In the genomic region with DNA sequence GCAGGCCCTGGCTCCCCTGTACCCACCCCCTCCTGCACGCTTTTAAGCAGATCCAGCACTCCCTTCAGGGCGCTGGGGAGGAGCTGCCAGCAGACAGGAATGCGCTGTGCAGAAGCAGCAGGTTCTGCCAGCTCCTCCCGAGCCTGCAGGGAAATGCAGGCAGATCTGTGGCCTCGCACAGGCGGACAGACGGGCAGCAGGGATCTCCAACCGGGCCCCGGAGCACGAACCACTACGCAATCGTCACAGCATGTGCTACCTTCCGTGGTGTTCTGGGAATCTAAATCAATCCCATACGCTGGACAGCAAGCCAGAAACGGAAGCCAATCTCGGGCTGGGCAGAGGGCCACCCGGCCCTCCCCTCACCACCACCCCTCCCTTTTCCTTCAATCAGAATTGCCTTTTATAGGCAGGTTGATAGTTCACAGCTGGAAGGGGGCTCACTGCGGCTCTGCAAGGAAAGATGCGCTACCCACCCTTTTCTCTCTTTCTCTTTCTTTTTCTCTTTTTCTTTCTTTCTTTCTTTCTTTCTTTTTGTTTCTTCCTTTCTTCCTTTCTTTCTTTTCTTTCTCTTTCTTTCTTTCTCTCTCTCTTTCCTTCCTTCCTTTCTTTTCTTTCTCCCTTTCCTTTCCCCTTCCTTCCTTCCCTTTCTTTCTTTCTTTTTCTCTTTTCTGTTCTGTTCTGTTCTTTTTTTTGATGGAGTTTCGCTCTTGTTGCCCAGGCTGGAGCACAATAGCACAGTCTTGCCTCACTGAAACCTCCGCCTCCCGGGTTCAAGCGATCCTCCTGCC, we compare ENCODE assay signal across 8 cellular contexts.
DNase-seq lines count a peak whose midpoint lies in the region; ATAC-seq, FAIRE-seq and TF ChIP-seq lines count a peak whose summit lies in the region.

No MANE protein-coding gene starts in this region.

- no peak overlapping the region for H3K4ac ChIP-seq in trophoblast cell (ENCODE audit: low read depth, low read length)

- no peaks in the 10 kb centered on the region for H4K20me1 ChIP-seq in MM.1S (ENCODE audit: insufficient read depth, low read length)

- H3K14ac ChIP-seq in trophoblast cell (ENCODE audit: low read length), result no peak overlapping the region

- 44 to 66% (median 54%) methylated on average over 19 to 23 of the region's 23 CpGs for WGBS in adrenal gland, 4 donors
- 26 to 34% (median 29%) methylated on average over 16 to 23 of the region's 23 CpGs for WGBS in heart left ventricle, 4 donors
- no CpG with 5 or more reads among the region's 23 CpGs for WGBS in trophoblast cell (ENCODE audit: extremely low coverage, insufficient coverage, insufficient read length)

- H3K79me2 ChIP-seq in trophoblast cell (ENCODE audit: control insufficient read depth, insufficient read depth, low read length, poor library complexity) (peaks cover under 1% of the 10 kb centered on the region), MM.1S (ENCODE audit: low read length) (peaks cover 34% of the 10 kb centered on the region)

- no peak overlapping the region for H3K18ac ChIP-seq in trophoblast cell (ENCODE audit: low read length)

- peaks cover 11% of the 10 kb centered on the region for H3K79me1 ChIP-seq in trophoblast cell (ENCODE audit: low read length)

- no peak for TF ChIP-seq CTCF in Calu3 (IDR thresholded peaks at IDR 0.05; ENCODE audit: unreplicated experiment)
- TF ChIP-seq CTCF in adrenal gland (IDR thresholded peaks at IDR 0.05), result no peak
- peak in 1 of 12 donors; percentile 8 for TF ChIP-seq CTCF in heart left ventricle (IDR thresholded peaks at IDR 0.05)
- no peak for TF ChIP-seq CTCF in MM.1S (IDR thresholded peaks at IDR 0.05; ENCODE audit: low read length)

- peak overlapping the region; percentile 39 for H2BK120ac ChIP-seq in trophoblast cell (ENCODE audit: insufficient read depth, low read length, poor library complexity)

- H3K27me3 ChIP-seq in adrenal gland (no peaks in the 10 kb centered on the region), heart left ventricle (no peaks in the 10 kb centered on the region), trophoblast cell (ENCODE audit: insufficient read depth, low read length) (no peaks in the 10 kb centered on the region), MM.1S (replicated peaks; ENCODE audit: insufficient read depth, low read length) (no peaks in the 10 kb centered on the region)

- peak overlapping the region; percentile 48 for H4K8ac ChIP-seq in trophoblast cell (ENCODE audit: low read depth, low read length)

- peak overlapping the region in 4 of 5 donors; percentile 32 to 76 (median 58) for H3K27ac ChIP-seq in adrenal gland
- peak overlapping the region; percentile 54 to 94 (median 82) for H3K27ac ChIP-seq in heart left ventricle
- peak overlapping the region; percentile 89 for H3K27ac ChIP-seq in trophoblast cell (ENCODE audit: low read depth, low read length)
- no peak overlapping the region for H3K27ac ChIP-seq in MM.1S (ENCODE audit: low read length)

- H3K27me3 Mint-ChIP-seq in Calu3 (ENCODE audit: unreplicated experiment), result no peaks in the 10 kb centered on the region

- H3F3A ChIP-seq in MM.1S (ENCODE audit: insufficient read depth, low read length), result peaks cover 49% of the 10 kb centered on the region

- intact Hi-C loops in Calu3 (cut with micrococcal nuclease; ENCODE audit: unreplicated experiment) (no loop called here), adrenal gland (cut with DNase I) (no loop called here), heart left ventricle (cut with DNase I) (loop anchor here in 3 of 10 donors (1.0 to 2.0 kb wide), 4 partner anchors 56 to 126 kb away; a partner anchor contains a TSS)

- no peak overlapping the region for H3K23ac ChIP-seq in trophoblast cell (ENCODE audit: low read length)

- peaks cover 10% of the 10 kb centered on the region for H3K4me1 Mint-ChIP-seq in Calu3 (ENCODE audit: low read depth, unreplicated experiment)

- DNase-seq in Calu3 (peak; percentile 47), adrenal gland (peak in 5 of 7 donors; percentile 64 to 91 (median 74)), heart left ventricle (peak; percentile 72 to 95 (median 88)), trophoblast cell (peak; percentile 88 to 92), MM.1S (no peak), GM19239 (ENCODE audit: insufficient read length, low spot score) (no peak), NCI-H128 (lab: John Stamatoyannopoulos, UW; ENCODE audit: unreplicated experiment) (no peak)

- no peak overlapping the region for H3K9ac ChIP-seq in trophoblast cell (ENCODE audit: low read length)
- no peak overlapping the region for H3K9ac ChIP-seq in MM.1S (ENCODE audit: low read length)

- no peaks in the 10 kb centered on the region for H3K9me3 Mint-ChIP-seq in Calu3 (ENCODE audit: low read depth, unreplicated experiment)

- no peak overlapping the region for H4K12ac ChIP-seq in trophoblast cell (ENCODE audit: low read depth, low read length)

- H3K36me3 Mint-ChIP-seq in Calu3 (ENCODE audit: insufficient read depth, unreplicated experiment), result no peaks in the 10 kb centered on the region

- H3K4me1 ChIP-seq in adrenal gland (replicated peaks in 1 of 2) (peaks cover 6 to 15% of the 10 kb centered on the region in 2 donors), heart left ventricle (peaks cover 0 to 40% (median 22%) of the 10 kb centered on the region in 12 donors), trophoblast cell (ENCODE audit: control insufficient read depth in 1 of 2, insufficient read depth in 2 of 2, low read length in 2 of 2) (peaks cover 7 to 8% of the 10 kb centered on the region in 2 experiments), MM.1S (ENCODE audit: low read length) (peaks cover 8% of the 10 kb centered on the region)

- no TSS peak for BruUV-seq in Calu3 (replicated peaks; lab: Mats Ljungman, UMichigan)

- H2AFZ ChIP-seq in trophoblast cell (ENCODE audit: insufficient read depth, low read length, poor library complexity) (no peak overlapping the region), MM.1S (ENCODE audit: low read length) (no peak overlapping the region)

- CTCF ChIA-PET in Calu3 (lab: Charles Lee), result interaction anchor here (0.7 to 0.9 kb wide), 2 partner anchors 97 to 129 kb away, joined by 3 to 7 read pairs; no protein-coding TSS in a partner anchor

- no peak overlapping the region for H3K27ac Mint-ChIP-seq in Calu3 (ENCODE audit: unreplicated experiment)

- H3K9me3 ChIP-seq in adrenal gland (replicated peaks in 1 of 3) (no peaks in the 10 kb centered on the region), heart left ventricle (peaks cover 0 to 6% (median 0%) of the 10 kb centered on the region in 12 donors), trophoblast cell (ENCODE audit: insufficient read depth, low read depth, low read length) (no peaks in the 10 kb centered on the region), MM.1S (replicated peaks; ENCODE audit: insufficient read depth, low read length) (no peaks in the 10 kb centered on the region)

- no peak for FAIRE-seq in GM19239 (lab: Jason Lieb, UNC)

- TF ChIP-seq POLR2A in adrenal gland (IDR thresholded peaks at IDR 0.05) (peak in 1 of 2 donors; percentile 76), heart left ventricle (IDR thresholded peaks at IDR 0.05) (peak in 1 of 2 donors; percentile 51)

- peak overlapping the region; percentile 52 for H2BK5ac ChIP-seq in trophoblast cell (ENCODE audit: low read depth, low read length, poor library complexity)

- no peak overlapping the region for H2AK5ac ChIP-seq in trophoblast cell (ENCODE audit: low read length)

- H3K4me3 ChIP-seq in adrenal gland, result peak overlapping the region in 1 of 4 donors; percentile 28
- H3K4me3 ChIP-seq in heart left ventricle, result peak overlapping the region in 9 of 12 donors; percentile 7 to 42 (median 19)
- H3K4me3 ChIP-seq in trophoblast cell (ENCODE audit: low read depth, low read length), result no peak overlapping the region
- H3K4me3 ChIP-seq in MM.1S (ENCODE audit: low read length), result no peak overlapping the region

- no peak overlapping the region for H2BK12ac ChIP-seq in trophoblast cell (ENCODE audit: low read length)

- peak overlapping the region; percentile 64 for H4K91ac ChIP-seq in trophoblast cell (ENCODE audit: low read depth, low read length)

- no peaks in the 10 kb centered on the region for H3K9me2 ChIP-seq in MM.1S (replicated peaks; ENCODE audit: insufficient read depth, low read length)

- peak overlapping the region; percentile 18 for H3K4me3 Mint-ChIP-seq in Calu3 (ENCODE audit: low read depth, unreplicated experiment)

- peak; percentile 83 to 95 (median 88) for ATAC-seq in heart left ventricle
- ATAC-seq in HG03571 (IDR thresholded peaks at IDR 0.05; ENCODE audit: unreplicated experiment), result no peak

- H3K4me2 ChIP-seq in trophoblast cell (ENCODE audit: low read length) (peak overlapping the region; percentile 54), MM.1S (ENCODE audit: low read depth, low read length) (no peak overlapping the region)

- H3K36me3 ChIP-seq in adrenal gland (replicated peaks in 1 of 2) (no peaks in the 10 kb centered on the region), heart left ventricle (no peaks in the 10 kb centered on the region), trophoblast cell (ENCODE audit: control insufficient read depth in 1 of 2, insufficient read depth in 2 of 2, low read length in 2 of 2) (peaks cover 0 to 2% of the 10 kb centered on the region in 2 experiments), MM.1S (replicated peaks; ENCODE audit: insufficient read depth, low read length) (no peaks in the 10 kb centered on the region)

Comparison
In these comparisons a context has a peak if more than half of its experiments do, and no peak if none do; other contexts are left out.
1. DNase-seq: peak in Calu3 (single experiment), adrenal gland (5 of 7), heart left ventricle (5 of 5) and trophoblast cell (2 of 2); none in MM.1S (single experiment), GM19239 (single experiment) and NCI-H128 (single experiment).
2. H3K4me3 ChIP-seq: peak in heart left ventricle (9 of 12); none in trophoblast cell (single experiment) and MM.1S (single experiment).